8 cellular contexts compared by ENCODE assay signal in genomic region chr7:97005764-97006145, GRCh38. TPM values are rescaled to one million over a fixed set of nuclear protein-coding genes. Genes with fewer than 3 reads are reported as not detected.
A peak's percentile ranks its signal among the peaks of the same experiment; 100 is the strongest.
DNase-seq lines count a peak whose midpoint lies in the region; ATAC-seq and TF ChIP-seq lines count a peak whose summit lies in the region.

No MANE protein-coding gene starts in this region.

- no peak overlapping the region for H2BK20ac ChIP-seq in H9 (ENCODE audit: low read depth, low read length, poor library complexity, severe bottlenecking)

- H3K79me1 ChIP-seq in H9 (ENCODE audit: insufficient read depth, low read depth, low read length, poor library complexity, severe bottlenecking) = no peaks in the 10 kb centered on the region

- no peaks in the 10 kb centered on the region for H3K9me3 ChIP-seq in H9 (ENCODE audit: control insufficient read depth, low read depth, low read length)

- no peaks in the 10 kb centered on the region; the same call in 1 of the 2 replicates for H3K4me1 ChIP-seq in H9 (ENCODE audit: insufficient read depth, low read length)

- POLR2A ChIA-PET in RWPE1 (lab: Yijun Ruan, JAX; ENCODE audit: low non-redundant PET) = interaction anchor here (1.4 kb wide), 1 partner anchor 10 kb away, joined by 4 read pairs; no protein-coding TSS in a partner anchor

- no peak overlapping the region for H4K5ac ChIP-seq in H9 (ENCODE audit: insufficient read length, low read depth, low read length)

- H4K20me1 ChIP-seq in H9 (ENCODE audit: control insufficient read depth, insufficient read depth, insufficient read length) = peaks cover 5% of the 10 kb centered on the region

- H3K4me1 Mint-ChIP-seq in H9 (peaks cover 38 to 54% of the 10 kb centered on the region in 2 experiments), naive B cell (peaks cover 8 to 27% (median 16%) of the 10 kb centered on the region in 3 donors)

- no peak overlapping the region for H3K18ac ChIP-seq in H9 (ENCODE audit: insufficient read length, low read depth, low read length)

- H3K23ac ChIP-seq in H9 (ENCODE audit: insufficient read length, low read depth, low read length) = no peak overlapping the region

- DNase-seq in AG09309 (ENCODE audit: low read depth) = no peak
- DNase-seq in H9 = no peak
- peak; percentile 12 for DNase-seq in brain microvascular endothelial cell
- no peak for DNase-seq in naive B cell
- DNase-seq in foreskin melanocyte = no peak
- DNase-seq in RWPE1 (ENCODE audit: low spot score) = no peak
- DNase-seq in iPS-NIHi11 (ENCODE audit: low spot score) = no peak
- no peak for DNase-seq in ecto neural progenitor cell (ENCODE audit: low spot score)

- H2BK120ac ChIP-seq in H9 (ENCODE audit: low read depth, low read length, poor library complexity, severe bottlenecking) = no peak overlapping the region

- H2AFZ ChIP-seq in H9 (ENCODE audit: low read length) = no peak overlapping the region

- H3K9me3 Mint-ChIP-seq in H9 = peaks cover 6 to 11% of the 10 kb centered on the region in 2 experiments; a peak in 4 of 5 replicates
- H3K9me3 Mint-ChIP-seq in naive B cell = peaks cover 0 to 27% (median 8%) of the 10 kb centered on the region in 7 donors

- no peak overlapping the region for H3K56ac ChIP-seq in H9 (ENCODE audit: insufficient read length, low read depth, low read length)

- peaks cover 9% of the 10 kb centered on the region for H3K23me2 ChIP-seq in H9 (ENCODE audit: insufficient read length, low read depth, low read length, poor library complexity, severe bottlenecking)

- ATAC-seq in naive B cell (ENCODE audit: low read depth in 2 of 2) = no peak

- H3K4me2 ChIP-seq in H9 (ENCODE audit: insufficient read depth, insufficient read length, low read length) = peak overlapping the region; percentile 63

- in situ Hi-C loops in brain microvascular endothelial cell (cut with HindIII; ENCODE audit: low pct_ligation_motif_present, low sequenced_read_pairs) = no loop called here

- H3K27me3 ChIP-seq in H9 (ENCODE audit: insufficient read depth, low read length) (peaks cover 86% of the 10 kb centered on the region), brain microvascular endothelial cell (replicated peaks) (peaks cover 93% of the 10 kb centered on the region)

- peaks cover 98% of the 10 kb centered on the region for H3K27me3 Mint-ChIP-seq in H9 (ENCODE audit: low read depth)
- peaks cover 67 to 84% (median 83%) of the 10 kb centered on the region in 3 donors for H3K27me3 Mint-ChIP-seq in naive B cell

- CTCF ChIA-PET in RWPE1 (lab: Yijun Ruan, JAX) = interaction anchor here (0.6 to 2.2 kb wide), 4 partner anchors 17 to 148 kb away, joined by 3 to 8 read pairs (median 4); no protein-coding TSS in a partner anchor

- H3K4me3 ChIP-seq in AG09309 (ENCODE audit: control insufficient read depth, low read depth, low read length) (peak overlapping the region; percentile 41), brain microvascular endothelial cell (ENCODE audit: low read depth, low read length) (peak overlapping the region; percentile 37)

- no peak overlapping the region for H4K91ac ChIP-seq in H9 (ENCODE audit: insufficient read length, low read depth, low read length)

- no CpG with 5 or more reads among the region's 20 CpGs for WGBS in H9 (ENCODE audit: extremely low coverage, insufficient read length, low lambda C conversion rate)

- no peak overlapping the region for H3K9ac ChIP-seq in H9 (ENCODE audit: extremely low read depth, insufficient read length, low read length)

- no peak overlapping the region for H2AK5ac ChIP-seq in H9 (ENCODE audit: insufficient read length, low read length)

- no peak overlapping the region for H3T11ph ChIP-seq in H9 (ENCODE audit: low read length)

- H2BK12ac ChIP-seq in H9 (ENCODE audit: insufficient read length, low read depth, low read length) = no peak overlapping the region

- H3K27ac Mint-ChIP-seq in H9 (no peak overlapping the region), naive B cell (no peak overlapping the region)

- TF ChIP-seq CTCF in AG09309 (IDR thresholded peaks at IDR 0.05; ENCODE audit: control insufficient read depth, insufficient read depth, low read depth, low read length, missing control alignments) (no peak), H9 (conservative IDR thresholded peaks at IDR 0.05) (no peak), brain microvascular endothelial cell (IDR thresholded peaks at IDR 0.05; ENCODE audit: low read depth, low read length, missing control alignments) (no peak), RWPE1 (conservative IDR thresholded peaks at IDR 0.05; ENCODE audit: low read depth) (no peak)

- H3K79me2 ChIP-seq in H9 (ENCODE audit: insufficient read depth, low read length) = no peaks in the 10 kb centered on the region

- H3K4ac ChIP-seq in H9 (ENCODE audit: low read depth, low read length) = no peak overlapping the region

- H2BK15ac ChIP-seq in H9 (ENCODE audit: low read depth, low read length) = no peak overlapping the region

- H3K36me3 Mint-ChIP-seq in H9 (ENCODE audit: insufficient read depth in 1 of 3, low read depth in 3 of 3) (no peaks in the 10 kb centered on the region), naive B cell (peaks cover 0 to 6% of the 10 kb centered on the region in 2 donors)

- H3K36me3 ChIP-seq in brain microvascular endothelial cell (replicated peaks) = no peaks in the 10 kb centered on the region

- no peak overlapping the region for H4K8ac ChIP-seq in H9 (replicated peaks; ENCODE audit: insufficient read length, low read depth, low read length)

- H3K27ac ChIP-seq in H9 (ENCODE audit: insufficient read length, low read depth, low read length) (no peak overlapping the region), brain microvascular endothelial cell (no peak overlapping the region), RWPE1 (no peak overlapping the region)

- no peak overlapping the region for H2BK5ac ChIP-seq in H9 (ENCODE audit: insufficient read length, low read length)

- peak overlapping the region; percentile 65 to 91 for H3K4me3 Mint-ChIP-seq in H9
- H3K4me3 Mint-ChIP-seq in naive B cell = peak overlapping the region in 7 of 8 donors; percentile 49 to 84 (median 77)

- H3K14ac ChIP-seq in H9 (ENCODE audit: insufficient read depth, low read length) = no peak overlapping the region; the same call in 1 of the 2 replicates

RNA-seq across cellular contexts. Expression of gene DLX6, which starts 0.4 kb away (rescaled TPM):
- 0.24 TPM in 1 of 2 replicates, not detected in the other for total RNA-seq in H9 (2021)
- not detected for polyA plus RNA-seq in naive B cell (ENCODE audit: low read depth in 6 of 6)

RNA-seq across cellular contexts. Expression of gene DLX5, which starts 18.9 kb away (rescaled TPM):
- total RNA-seq in H9 (2021) = 0.22 TPM in 1 of 2 replicates, not detected in the other
- not detected for polyA plus RNA-seq in naive B cell (ENCODE audit: low read depth in 6 of 6)
